In the genomic region with DNA sequence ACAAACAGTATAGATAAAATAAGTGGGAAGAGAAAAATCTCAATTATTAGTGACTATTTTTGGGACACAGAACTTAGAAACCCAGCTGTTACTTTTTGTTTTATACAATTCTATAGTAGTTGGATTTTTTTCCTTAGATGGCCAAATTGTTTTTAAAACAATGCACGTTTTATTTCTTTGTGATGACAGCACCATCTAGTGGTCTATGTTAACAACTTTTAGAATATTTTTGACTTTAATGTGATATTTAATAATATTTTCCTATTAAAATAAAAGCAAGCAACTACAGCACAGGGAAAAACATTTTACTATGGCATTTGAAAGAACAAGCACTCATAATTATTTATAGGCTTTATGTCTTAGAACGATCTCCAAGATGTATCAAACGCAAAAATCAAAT, we compare ENCODE assay signal across 9 cellular contexts. TPM values are rescaled to one million over a fixed set of nuclear protein-coding genes. Genes with fewer than 3 reads are reported as not detected.
A peak's percentile ranks its signal among the peaks of the same experiment; 100 is the strongest.
DNase-seq lines count a peak whose midpoint lies in the region; ATAC-seq, FAIRE-seq and TF ChIP-seq lines count a peak whose summit lies in the region.
"Had no signal": no experiment of that assay in that cellular context is flagged by ENCODE, and none has a peak within 500 bp of the region (broad histone marks: within the 10 kb centered on the region; RNA-seq: fewer than 3 reads in every experiment).

No MANE protein-coding gene starts in this region.

- no peaks in the 10 kb centered on the region for H4K20me1 ChIP-seq in H9 (ENCODE audit: control insufficient read depth, insufficient read depth, insufficient read length)

- FAIRE-seq in kidney (lab: Jason Lieb, UNC) = peak; percentile 70

- DNase-seq in Ammon's horn (ENCODE audit: low spot score) (peak; percentile 12), H9 (no peak), kidney (no peak), foreskin melanocyte (no peak), cerebellar nuclear complex (lab: John Stamatoyannopoulos, UW) (no peak)

- H3T11ph ChIP-seq in H9 (ENCODE audit: low read length) = no peak overlapping the region

- H2BK5ac ChIP-seq in H9 (ENCODE audit: insufficient read length, low read length) = no peak overlapping the region

- H3K23me2 ChIP-seq in H9 (ENCODE audit: insufficient read length, low read depth, low read length, poor library complexity, severe bottlenecking) = no peaks in the 10 kb centered on the region

- peaks cover 17 to 18% of the 10 kb centered on the region in 2 experiments for H3K9me3 Mint-ChIP-seq in H9

- H3K79me1 ChIP-seq in H9 (ENCODE audit: insufficient read depth, low read depth, low read length, poor library complexity, severe bottlenecking) = no peaks in the 10 kb centered on the region

- no peak overlapping the region for H2AK5ac ChIP-seq in H9 (ENCODE audit: insufficient read length, low read length)

- no peaks in the 10 kb centered on the region for H3K9me3 ChIP-seq in H9 (ENCODE audit: control insufficient read depth, low read depth, low read length)
- H3K9me3 ChIP-seq in kidney (ENCODE audit: control insufficient read depth in 1 of 2, low read length in 2 of 2) = no peaks in the 10 kb centered on the region

- H2BK12ac ChIP-seq in H9 (ENCODE audit: insufficient read length, low read depth, low read length) = no peak overlapping the region

- no peaks in the 10 kb centered on the region for H3K27me3 ChIP-seq in H9 (ENCODE audit: insufficient read depth, low read length)

- no peak overlapping the region for H3K4me2 ChIP-seq in H9 (ENCODE audit: insufficient read depth, insufficient read length, low read length)

- no peak overlapping the region for H3K18ac ChIP-seq in H9 (ENCODE audit: insufficient read length, low read depth, low read length)

- H3K4me3 ChIP-seq in kidney (ENCODE audit: low read length in 2 of 2) = no peak overlapping the region

- H3K14ac ChIP-seq in H9 (ENCODE audit: insufficient read depth, low read length) = no peak overlapping the region

- H4K8ac ChIP-seq in H9 (replicated peaks; ENCODE audit: insufficient read length, low read depth, low read length) = no peak overlapping the region

- no peak overlapping the region for H2BK15ac ChIP-seq in H9 (ENCODE audit: low read depth, low read length)

- no peak overlapping the region for H3K4me3 Mint-ChIP-seq in H9

- intact Hi-C loops in kidney (cut with DNase I) = no loop called here

- no peak overlapping the region for H3K9ac ChIP-seq in H9 (ENCODE audit: extremely low read depth, insufficient read length, low read length)
- no peak overlapping the region for H3K9ac ChIP-seq in kidney (ENCODE audit: low read length in 2 of 2)

- H3K4ac ChIP-seq in H9 (ENCODE audit: low read depth, low read length) = no peak overlapping the region

- H4K91ac ChIP-seq in H9 (ENCODE audit: insufficient read length, low read depth, low read length) = no peak overlapping the region

- no peak overlapping the region for H2AFZ ChIP-seq in H9 (ENCODE audit: low read length)

- peaks cover 11 to 19% (median 13%) of the 10 kb centered on the region in 3 experiments for H3K36me3 Mint-ChIP-seq in H9 (ENCODE audit: insufficient read depth in 1 of 3, low read depth in 3 of 3)

- no peaks in the 10 kb centered on the region for H3K36me3 ChIP-seq in kidney (ENCODE audit: control insufficient read depth in 1 of 2, insufficient read depth in 2 of 2, low read length in 2 of 2)

- H3K79me2 ChIP-seq in H9 (ENCODE audit: insufficient read depth, low read length) = no peaks in the 10 kb centered on the region

- WGBS in H9 (ENCODE audit: extremely low coverage, insufficient read length, low lambda C conversion rate) = no CpG with 5 or more reads among the region's 3 CpGs

- TF ChIP-seq CTCF in H9 (conservative IDR thresholded peaks at IDR 0.05) = peak; percentile 73
- peak; percentile 74 for TF ChIP-seq CTCF in VCaP (conservative IDR thresholded peaks at IDR 0.05)
- TF ChIP-seq CTCF in kidney (IDR thresholded peaks at IDR 0.05; ENCODE audit: borderline replicate concordance, extremely low read depth, insufficient read depth) = peak; percentile 35

- H3K27ac Mint-ChIP-seq in H9 = no peak overlapping the region

- ATAC-seq in HG03045 (IDR thresholded peaks at IDR 0.05; ENCODE audit: unreplicated experiment) (no peak), HG02938 (IDR thresholded peaks at IDR 0.05; ENCODE audit: unreplicated experiment) (no peak)

- H3K4me1 ChIP-seq in H9 (ENCODE audit: insufficient read depth, low read length) (no peaks in the 10 kb centered on the region), kidney (ENCODE audit: control insufficient read depth in 1 of 2, insufficient read depth in 1 of 2, low read depth in 1 of 2, low read length in 2 of 2) (no peaks in the 10 kb centered on the region)

- H4K5ac ChIP-seq in H9 (ENCODE audit: insufficient read length, low read depth, low read length) = no peak overlapping the region

- H2BK20ac ChIP-seq in H9 (ENCODE audit: low read depth, low read length, poor library complexity, severe bottlenecking) = no peak overlapping the region

- peaks cover 0 to 3% of the 10 kb centered on the region in 2 experiments; a peak in 2 of 4 replicates for H3K4me1 Mint-ChIP-seq in H9

- no peak overlapping the region for H3K23ac ChIP-seq in H9 (ENCODE audit: insufficient read length, low read depth, low read length)

- no peak overlapping the region for H3K27ac ChIP-seq in H9 (ENCODE audit: insufficient read length, low read depth, low read length)
- H3K27ac ChIP-seq in VCaP = no peak overlapping the region
- no peak overlapping the region for H3K27ac ChIP-seq in kidney (ENCODE audit: low read depth in 2 of 2, low read length in 2 of 2)

- no peaks in the 10 kb centered on the region for H3K27me3 Mint-ChIP-seq in H9 (ENCODE audit: low read depth)

- no peak overlapping the region for H3K56ac ChIP-seq in H9 (ENCODE audit: insufficient read length, low read depth, low read length)

- H2BK120ac ChIP-seq in H9 (ENCODE audit: low read depth, low read length, poor library complexity, severe bottlenecking) = no peak overlapping the region

RNA-seq across cellular contexts. Expression of a gene that starts 5.6 kb away (rescaled TPM):
- not detected in 2 replicates for total RNA-seq in H9 (2021)
- not detected for total RNA-seq in kidney
- not detected for polyA plus RNA-seq in kidney (ENCODE audit: insufficient read depth, low read depth, low replicate concordance)
- polyA plus RNA-seq: esophagus had no signal
